In genomic region chr3:31721709-31722108, GRCh38 we compare ENCODE assay signal across 16 cellular contexts.
"Had no signal": no experiment of that assay in that cellular context is flagged by ENCODE, and none has a peak within 500 bp of the region (broad histone marks: within the 10 kb centered on the region; RNA-seq: fewer than 3 reads in every experiment).

No MANE protein-coding gene starts in this region.

- H3K4me1 Mint-ChIP-seq: natural killer cell; stimulated activated effector memory CD8-positive, alpha-beta T cell treated with anti-CD3 and anti-CD28 coated beads, Interleukin-12 subunit alpha, Interleukin-12 subunit beta, amount 100 ng/mL, for 72 hours had no signal

- FAIRE-seq: urothelium cell line had no signal

- H3K4me3 Mint-ChIP-seq: natural killer cell; neural crest cell; stimulated activated effector memory CD8-positive, alpha-beta T cell treated with anti-CD3 and anti-CD28 coated beads, Interleukin-12 subunit alpha, Interleukin-12 subunit beta, amount 100 ng/mL, for 72 hours; type B pancreatic cell had no signal

- ATAC-seq: foreskin keratinocyte; left colon; natural killer cell; stimulated activated effector memory CD8-positive, alpha-beta T cell treated with anti-CD3 and anti-CD28 coated beads, Interleukin-12 subunit alpha, Interleukin-12 subunit beta, amount 100 ng/mL, for 72 hours; stimulated activated naive CD8-positive, alpha-beta T cell treated with anti-CD3 and anti-CD28 coated beads, Interleukin-15, Interleukin-2, amounts not matched to agents 100 U/mL and 50 U/mL, for 24 hours had no signal

- H3K36me3 ChIP-seq: esophagus squamous epithelium, sigmoid colon, suprapubic skin, thyroid gland had no signal

- H3K4me3 ChIP-seq: esophagus squamous epithelium, sigmoid colon, skin epidermis, suprapubic skin, thyroid gland had no signal

- H3K4me1 ChIP-seq: esophagus squamous epithelium, sigmoid colon, suprapubic skin, thyroid gland had no signal

- DNase-seq: esophagus squamous epithelium; foreskin keratinocyte; left colon; natural killer cell; posterior cingulate gyrus; sigmoid colon; stimulated activated CD4-positive, alpha-beta T cell treated with anti-CD3 and anti-CD28 coated beads, Interleukin-4, amount 100 ng/mL, for 1 hour; stimulated activated CD8-positive, alpha-beta memory T cell treated with anti-CD3 and anti-CD28 coated beads, Interleukin-4, amount 100 ng/mL, for 48 hours; stimulated activated naive CD8-positive, alpha-beta T cell treated with anti-CD3 and anti-CD28 coated beads, Interleukin-15, Interleukin-2, amounts not matched to agents 100 U/mL and 50 U/mL, for 24 hours; thyroid gland had no signal

- H3K27ac Mint-ChIP-seq: natural killer cell; stimulated activated effector memory CD8-positive, alpha-beta T cell treated with anti-CD3 and anti-CD28 coated beads, Interleukin-12 subunit alpha, Interleukin-12 subunit beta, amount 100 ng/mL, for 72 hours; type B pancreatic cell had no signal

- H3K9me3 ChIP-seq: esophagus squamous epithelium, sigmoid colon, suprapubic skin, thyroid gland had no signal

- H3K9me3 Mint-ChIP-seq: natural killer cell; neural crest cell; stimulated activated effector memory CD8-positive, alpha-beta T cell treated with anti-CD3 and anti-CD28 coated beads, Interleukin-12 subunit alpha, Interleukin-12 subunit beta, amount 100 ng/mL, for 72 hours; type B pancreatic cell had no signal

- H3K27me3 Mint-ChIP-seq: type B pancreatic cell had no signal

- H3K36me3 Mint-ChIP-seq: natural killer cell; stimulated activated effector memory CD8-positive, alpha-beta T cell treated with anti-CD3 and anti-CD28 coated beads, Interleukin-12 subunit alpha, Interleukin-12 subunit beta, amount 100 ng/mL, for 72 hours; type B pancreatic cell had no signal

- H3K27ac ChIP-seq: esophagus squamous epithelium, foreskin keratinocyte, sigmoid colon, skin epidermis, suprapubic skin, thyroid gland had no signal

- H3K27me3 ChIP-seq: esophagus squamous epithelium, foreskin keratinocyte, sigmoid colon, suprapubic skin, thyroid gland had no signal
